In the genomic region with DNA sequence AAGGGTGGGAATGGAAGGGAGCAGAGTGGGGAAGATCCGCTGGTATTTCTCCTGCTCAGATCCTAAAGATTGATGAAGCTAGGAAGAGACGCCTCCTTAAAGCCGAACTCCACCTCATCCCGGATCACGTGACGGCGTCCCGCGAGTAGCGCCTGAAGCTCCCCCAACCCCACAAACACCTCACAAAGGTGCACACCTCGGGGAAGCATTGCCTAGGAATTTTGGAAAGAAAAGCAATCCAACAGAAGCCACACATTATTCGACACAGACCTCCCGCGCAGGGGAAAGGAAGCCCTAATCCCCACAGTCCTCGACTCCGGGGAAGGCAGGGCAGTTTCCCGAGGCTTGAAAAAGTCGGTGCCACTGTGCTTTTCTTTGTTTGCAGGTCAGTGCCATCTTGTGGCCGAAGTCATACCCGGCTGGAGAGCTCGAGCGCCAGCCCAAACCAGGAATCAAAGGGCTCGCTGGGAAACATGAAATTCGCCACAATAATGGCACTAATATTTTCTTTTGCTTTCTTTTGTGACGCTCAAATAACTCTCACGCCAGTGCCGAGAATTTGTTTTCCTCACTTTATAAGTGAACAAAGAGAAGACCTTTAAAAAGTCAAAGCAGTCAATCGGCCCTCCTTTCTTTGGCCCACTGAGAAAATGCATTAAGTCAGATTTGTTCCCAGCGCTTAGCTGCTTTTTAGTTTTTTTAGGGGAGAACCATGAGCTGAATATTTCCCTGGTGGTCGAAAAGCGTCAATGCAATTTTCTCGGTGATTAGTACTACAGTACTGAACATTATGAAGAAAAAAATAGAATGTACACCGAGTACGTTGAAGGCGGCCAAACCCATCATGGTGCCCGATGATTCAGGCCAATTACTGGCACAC, we compare ENCODE assay signal across 8 cellular contexts. TPM values are rescaled to one million over a fixed set of nuclear protein-coding genes. Genes with fewer than 3 reads are reported as not detected.
DNase-seq lines count a peak whose midpoint lies in the region; ATAC-seq and TF ChIP-seq lines count a peak whose summit lies in the region.

A gene (minus strand): TSS at position 71 of the 880 bp plus-strand sequence. CDS start 6,042 bp downstream, outside the sequence.

- intact Hi-C loops in IMR-90 (cut with micrococcal nuclease) = loop anchor here (1.0 to 5.0 kb wide), 5 partner anchors 165 to 835 kb away; a partner anchor contains a TSS

- DNase-seq in GF-D8 (lab: John Stamatoyannopoulos, UW) = peak; percentile 18
- DNase-seq in IMR-90 = peak; percentile 73
- DNase-seq in SK-N-DZ (ENCODE audit: low spot score) = peak; percentile 63
- peak in 59 of 61 donors; percentile 19 to 93 (median 76) for DNase-seq in caudate nucleus (lab: John Stamatoyannopoulos, UW)
- DNase-seq in iPS-NIHi7 (ENCODE audit: extremely low spot score) = peak; percentile 84
- DNase-seq in central memory CD4-positive, alpha-beta T cell = no peak

- POLR2A ChIA-PET in IMR-90 (lab: Charles Lee; ENCODE audit: unreplicated experiment) = no interaction called here

- H3K9me1 ChIP-seq in IMR-90 (ENCODE audit: insufficient read depth, low read length) = no peaks in the 10 kb centered on the region

- H3K18ac ChIP-seq in IMR-90 (ENCODE audit: low read depth, low read length) = no peak within 1 kb of the TSS

- peak within 1 kb of the TSS; percentile 61 for H2AK9ac ChIP-seq in IMR-90 (replicated peaks; ENCODE audit: low read depth, low read length, poor library complexity)

- no peaks in the 10 kb centered on the region for H4K20me1 ChIP-seq in IMR-90 (ENCODE audit: insufficient read depth, low read length)

- no peak for TF ChIP-seq POLR2A in IMR-90 (IDR thresholded peaks at IDR 0.05; ENCODE audit: low read depth, low read length)

- H3K36me3 ChIP-seq in IMR-90 (ENCODE audit: control insufficient read depth, insufficient read depth, low read length) = no peaks in the 10 kb centered on the region
- H3K36me3 ChIP-seq in skeletal muscle satellite cell (ENCODE audit: insufficient read depth, low read length) = no peaks in the 10 kb centered on the region

- no peak within 1 kb of the TSS for H2BK5ac ChIP-seq in IMR-90 (ENCODE audit: low read depth, low read length, poor library complexity, severe bottlenecking)

- no peak within 1 kb of the TSS for H3K14ac ChIP-seq in IMR-90 (replicated peaks; ENCODE audit: low read depth, low read length)

- in situ Hi-C loops in IMR-90 (cut with MboI; ENCODE audit: low sequenced_read_pairs) = loop anchor here (5.0 to 10.0 kb wide), 2 partner anchors 225 to 838 kb away; no protein-coding TSS in a partner anchor

- no peak within 1 kb of the TSS for H2AK5ac ChIP-seq in IMR-90 (ENCODE audit: low read depth, low read length)

- H3K9ac ChIP-seq in IMR-90 (ENCODE audit: low read depth, low read length) = 0 out of 2 replicates have a peak within 1 kb of the TSS, but pooled peaks have one; percentile 11
- peak within 1 kb of the TSS; percentile 59 for H3K9ac ChIP-seq in skeletal muscle satellite cell (ENCODE audit: low read depth, low read length)

- H3K4me1 ChIP-seq in IMR-90 (ENCODE audit: control insufficient read depth, insufficient read depth, low read length) (no peaks in the 10 kb centered on the region), skeletal muscle satellite cell (ENCODE audit: control insufficient read depth, insufficient read depth, low read length) (peaks cover 5% of the 10 kb centered on the region)

- H4K8ac ChIP-seq in IMR-90 (ENCODE audit: low read depth in 2 of 2, low read length in 2 of 2) = no peak within 1 kb of the TSS

- H3K27me3 ChIP-seq in IMR-90 (ENCODE audit: control insufficient read depth, insufficient read depth, low read length) (peaks cover 19% of the 10 kb centered on the region), skeletal muscle satellite cell (ENCODE audit: control insufficient read depth, insufficient read depth, low read length) (peaks cover 34% of the 10 kb centered on the region)

- peak within 1 kb of the TSS; percentile 91 for H2AFZ ChIP-seq in IMR-90 (replicated peaks; ENCODE audit: low read length, poor library complexity)

- CTCF ChIA-PET in IMR-90 (lab: Yijun Ruan, JAX) = interaction anchor here (0.7 to 2.0 kb wide), 8 partner anchors 10 to 835 kb away, joined by 3 to 5 read pairs (median 4); no protein-coding TSS in a partner anchor

- H4K5ac ChIP-seq in IMR-90 (ENCODE audit: low read depth, low read length) = no peak within 1 kb of the TSS

- no peak within 1 kb of the TSS for H4K91ac ChIP-seq in IMR-90 (ENCODE audit: insufficient read depth, low read depth, low read length)

- H2BK15ac ChIP-seq in IMR-90 (ENCODE audit: low read depth, low read length) = no peak within 1 kb of the TSS

- H3K4ac ChIP-seq in IMR-90 (ENCODE audit: low read depth, low read length) = no peak within 1 kb of the TSS

- no peak within 1 kb of the TSS for H3K56ac ChIP-seq in IMR-90 (ENCODE audit: extremely low read depth, insufficient read depth, low read length)

- no peaks in the 10 kb centered on the region for H3K79me1 ChIP-seq in IMR-90 (ENCODE audit: low read depth in 1 of 2, low read length in 2 of 2)

- H3K9me3 ChIP-seq in IMR-90 (ENCODE audit: control insufficient read depth, insufficient read depth, low read length) (no peaks in the 10 kb centered on the region), skeletal muscle satellite cell (replicated peaks; ENCODE audit: low read length) (no peaks in the 10 kb centered on the region)

- H3K27ac ChIP-seq in IMR-90 (ENCODE audit: insufficient read depth, low read length) = no peak within 1 kb of the TSS
- H3K27ac ChIP-seq in caudate nucleus (ENCODE audit: low read depth, low read length) = peak within 1 kb of the TSS; percentile 84

- no TSS peak for BruUV-seq in IMR-90 (replicated peaks; lab: Mats Ljungman, UMichigan)

- H3K4me3 ChIP-seq in IMR-90 (ENCODE audit: insufficient read depth, low read depth, low read length) (peak within 1 kb of the TSS; percentile 46), skeletal muscle satellite cell (ENCODE audit: low read length) (peak within 1 kb of the TSS; percentile 80)

- TF ChIP-seq CTCF in IMR-90 (conservative IDR thresholded peaks at IDR 0.05; ENCODE audit: low read depth, low read length) = peak; percentile 69

- H3K23ac ChIP-seq in IMR-90 (ENCODE audit: low read depth, low read length) = no peak within 1 kb of the TSS

- ATAC-seq in GM21786 (IDR thresholded peaks at IDR 0.05; ENCODE audit: unreplicated experiment) = peak; percentile 78
- peak; percentile 98 for ATAC-seq in IMR-90 (ENCODE audit: low read depth)

- peak; percentile 71 for TF ChIP-seq RAD21 in IMR-90 (IDR thresholded peaks at IDR 0.05; ENCODE audit: low read length)

- H3K4me2 ChIP-seq in IMR-90 (ENCODE audit: low read depth, low read length) (peak within 1 kb of the TSS; percentile 93), skeletal muscle satellite cell (ENCODE audit: low read length) (peak within 1 kb of the TSS; percentile 98)

- dilution Hi-C loops in IMR-90 (cut with HindIII; ENCODE audit: low sequenced_read_pairs, unreplicated experiment) = no loop called here

- WGBS in IMR-90 (ENCODE audit: extremely low coverage in 2 of 2, insufficient read length in 1 of 2), 2 experiments = 0% methylated on average over 14 of the region's 36 CpGs; no CpG with 5 or more reads in 1 of the 2 experiments

- no peak within 1 kb of the TSS for H2BK20ac ChIP-seq in IMR-90 (ENCODE audit: low read depth, low read length)

- H2BK120ac ChIP-seq in IMR-90 (ENCODE audit: low read depth, low read length) = no peak within 1 kb of the TSS

TF ChIP-seq in IMR-90, 13 proteins besides CTCF, POLR2A, EP300 and RAD21:
- TF ChIP-seq CEBPB (IDR thresholded peaks at IDR 0.05; ENCODE audit: low read depth, low read length) = no peak
- TF ChIP-seq, protein P1, sequence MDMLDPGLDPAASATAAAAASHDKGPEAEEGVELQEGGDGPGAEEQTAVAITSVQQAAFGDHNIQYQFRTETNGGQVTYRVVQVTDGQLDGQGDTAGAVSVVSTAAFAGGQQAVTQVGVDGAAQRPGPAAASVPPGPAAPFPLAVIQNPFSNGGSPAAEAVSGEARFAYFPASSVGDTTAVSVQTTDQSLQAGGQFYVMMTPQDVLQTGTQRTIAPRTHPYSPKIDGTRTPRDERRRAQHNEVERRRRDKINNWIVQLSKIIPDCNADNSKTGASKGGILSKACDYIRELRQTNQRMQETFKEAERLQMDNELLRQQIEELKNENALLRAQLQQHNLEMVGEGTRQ (IDR thresholded peaks at IDR 0.05; ENCODE audit: low read depth, low read length) = peak; percentile 85
- TF ChIP-seq SMC3 (IDR thresholded peaks at IDR 0.05; ENCODE audit: low read depth, low read length) = peak; percentile 63

RNA-seq across cellular contexts. Expression of the gene that starts here (rescaled TPM):
- total RNA-seq in IMR-90 (2012; rRNA removed) = under 0.01 TPM in 2 replicates
- not detected in 2 replicates for polyA plus RNA-seq in IMR-90 (2012; rRNA removed)
- polyA plus RNA-seq in IMR-90 (2012; cell fraction: cytosol; rRNA removed) = not detected in 2 replicates
- 0.09 TPM in 1 of 2 replicates, not detected in the other for polyA plus RNA-seq in IMR-90 (2012; cell fraction: nucleus; rRNA removed; ENCODE audit: low replicate concordance)
- not detected in 2 replicates for polyA plus RNA-seq in SK-N-DZ (2014; cell fraction: cytosol; rRNA removed)
- polyA plus RNA-seq in SK-N-DZ (2014; cell fraction: nucleus; rRNA removed) = not detected in 2 replicates
- under 0.01 TPM in 1 of 2 replicates, not detected in the other for total RNA-seq in skeletal muscle satellite cell (2012; rRNA removed)

Comparison
In these comparisons a context has a peak if more than half of its experiments do, and no peak if none do; other contexts are left out.
1. Peak in DNase-seq, ATAC-seq, H3K4me3 ChIP-seq, H3K9ac ChIP-seq and H3K4me2 ChIP-seq in IMR-90; RNA of the gene not detected or under 1 TPM.